ENCODE assay signal across 15 cellular contexts in the genomic region with DNA sequence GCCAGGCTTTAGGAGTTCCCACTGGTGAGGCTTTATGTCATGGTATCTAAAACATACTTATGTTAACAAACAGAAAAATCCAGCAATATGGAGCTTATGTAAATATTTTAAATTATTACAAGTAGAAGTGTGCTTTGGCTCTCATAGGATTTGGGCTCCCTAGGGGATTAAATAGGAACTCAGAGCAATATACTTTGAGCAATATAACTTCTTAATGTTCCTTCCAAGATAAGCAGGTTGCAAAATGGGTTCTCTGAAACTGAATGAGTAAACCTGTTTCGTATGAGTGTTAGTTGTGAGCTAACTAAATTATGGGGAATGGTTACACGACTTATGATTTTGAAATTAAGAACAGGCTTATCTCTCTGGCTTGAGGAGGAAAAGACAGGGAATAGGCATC.
DNase-seq lines count a peak whose midpoint lies in the region; ATAC-seq and TF ChIP-seq lines count a peak whose summit lies in the region.
"Had no signal": no experiment of that assay in that cellular context is flagged by ENCODE, and none has a peak within 500 bp of the region (broad histone marks: within the 10 kb centered on the region; RNA-seq: fewer than 3 reads in every experiment).

No MANE protein-coding gene starts in this region.

- H3K27ac ChIP-seq in mesenchymal stem cell (ENCODE audit: low read length, poor library complexity, severe bottlenecking): no peak overlapping the region
- H3K27ac ChIP-seq: GM23248 had no signal

- no peaks in the 10 kb centered on the region for H3K27me3 ChIP-seq in mesenchymal stem cell (ENCODE audit: control insufficient read depth in 1 of 2, insufficient read depth in 1 of 2, low read length in 2 of 2)
- H3K27me3 ChIP-seq: BE2C had no signal

- H3K14ac ChIP-seq in mesenchymal stem cell (ENCODE audit: low read length in 2 of 2): no peak overlapping the region

- WGBS in mesenchymal stem cell: 80% methylated on average over 2 of the region's 2 CpGs

- H3K9me3 ChIP-seq in mesenchymal stem cell (ENCODE audit: control insufficient read depth, low read length): no peaks in the 10 kb centered on the region
- H3K9me3 ChIP-seq: BE2C, HAP-1 had no signal

- no peak overlapping the region for H2BK15ac ChIP-seq in mesenchymal stem cell (ENCODE audit: low read depth, poor library complexity, severe bottlenecking)

- H3K23ac ChIP-seq in mesenchymal stem cell (ENCODE audit: low read length in 2 of 2): no peak overlapping the region

- no peak overlapping the region for H4K91ac ChIP-seq in mesenchymal stem cell (ENCODE audit: low read length)

- no peak overlapping the region for H2AK5ac ChIP-seq in mesenchymal stem cell (ENCODE audit: low read length, severe bottlenecking)

- TF ChIP-seq CTCF in choroid plexus epithelial cell (conservative IDR thresholded peaks at IDR 0.05; ENCODE audit: low read depth, low read length) (no peak), fibroblast of pulmonary artery (IDR thresholded peaks at IDR 0.05; ENCODE audit: low read length, missing control alignments) (no peak)

- H4K8ac ChIP-seq in mesenchymal stem cell (ENCODE audit: low read length): no peak overlapping the region

- no peak overlapping the region for H2BK12ac ChIP-seq in mesenchymal stem cell (ENCODE audit: low read length in 2 of 2)

- H3K18ac ChIP-seq in mesenchymal stem cell (ENCODE audit: low read depth in 1 of 2, low read length in 2 of 2): no peak overlapping the region

- H2BK120ac ChIP-seq in mesenchymal stem cell (ENCODE audit: low read depth, low read length): no peak overlapping the region

- H3K4ac ChIP-seq in mesenchymal stem cell (ENCODE audit: low read depth in 1 of 2, low read length in 2 of 2): no peak overlapping the region

- DNase-seq in amniotic epithelial cell (ENCODE audit: low read depth) (peak; percentile 36), choroid plexus epithelial cell (ENCODE audit: low read depth) (peak; percentile 54), fibroblast of pulmonary artery (ENCODE audit: low read depth) (peak; percentile 9), skeletal muscle cell (ENCODE audit: low read depth) (peak; percentile 45), mesenchymal stem cell (no peak), cardiac septum (ENCODE audit: low spot score) (no peak), NCI-H2029 treated with DMSO at 0.1 percent for 48 hours (lab: John Stamatoyannopoulos, UW) (no peak)
- DNase-seq: BE2C; CD8-positive, alpha-beta memory T cell; COR-L47; DND-41 had no signal

- no peaks in the 10 kb centered on the region for H3K4me1 ChIP-seq in mesenchymal stem cell (ENCODE audit: control insufficient read depth, insufficient read depth, low read depth, low read length)
- H3K4me1 ChIP-seq: BE2C, HAP-1 had no signal

- no peak overlapping the region for H3K4me2 ChIP-seq in mesenchymal stem cell (ENCODE audit: low read length, poor library complexity, severe bottlenecking)

- H3K79me1 ChIP-seq in mesenchymal stem cell (replicated peaks; ENCODE audit: low read length, poor library complexity, severe bottlenecking): no peaks in the 10 kb centered on the region

- intact Hi-C loops in cardiac septum (cut with DNase I): loop anchor here (5.0 to 10.0 kb wide), 2 partner anchors 365 to 1772 kb away; partner anchors contain the start of gene ZNF385D

- H3K36me3 ChIP-seq in mesenchymal stem cell (ENCODE audit: control insufficient read depth in 1 of 2, insufficient read depth in 2 of 2, low read depth in 1 of 2, low read length in 2 of 2): no peaks in the 10 kb centered on the region
- H3K36me3 ChIP-seq: BE2C, HAP-1 had no signal

- no peak overlapping the region for H2AFZ ChIP-seq in mesenchymal stem cell (ENCODE audit: low read depth, low read length)
- H2AFZ ChIP-seq: GM23248 had no signal

- no peak overlapping the region for H3K9ac ChIP-seq in mesenchymal stem cell (ENCODE audit: low read length)
- H3K9ac ChIP-seq: GM23248 had no signal

- no peak overlapping the region for H2BK5ac ChIP-seq in mesenchymal stem cell (ENCODE audit: low read depth, low read length, poor library complexity, severe bottlenecking)

- no peak overlapping the region for H3K4me3 ChIP-seq in choroid plexus epithelial cell (ENCODE audit: low read depth, low read length)
- no peak overlapping the region for H3K4me3 ChIP-seq in fibroblast of pulmonary artery (replicated peaks; ENCODE audit: low read depth, low read length)
- H3K4me3 ChIP-seq in skeletal muscle cell (ENCODE audit: low read depth, low read length): no peak overlapping the region
- H3K4me3 ChIP-seq in mesenchymal stem cell (ENCODE audit: insufficient read depth in 1 of 2, low read depth in 1 of 2, low read length in 2 of 2): no peak overlapping the region
- H3K4me3 ChIP-seq: GM12878, GM23248, HAP-1 had no signal

- ATAC-seq in GM19023 (IDR thresholded peaks at IDR 0.05; ENCODE audit: unreplicated experiment): no peak
- ATAC-seq: GM12878 had no signal

Comparison
In these comparisons a context has a peak if more than half of its experiments do, and no peak if none do; other contexts are left out.
1. DNase-seq: peak in amniotic epithelial cell (single experiment), choroid plexus epithelial cell (single experiment), fibroblast of pulmonary artery (single experiment) and skeletal muscle cell (single experiment); none in mesenchymal stem cell (single experiment), cardiac septum (single experiment) and NCI-H2029 treated with DMSO at 0.1 percent for 48 hours (single experiment).